ENCODE assay signal across 26 cellular contexts in genomic region chr18:54479365-54479764, GRCh38.
DNase-seq lines count a peak whose midpoint lies in the region; ATAC-seq and TF ChIP-seq lines count a peak whose summit lies in the region.
"Had no signal": no experiment of that assay in that cellular context is flagged by ENCODE, and none has a peak within 500 bp of the region (broad histone marks: within the 10 kb centered on the region; RNA-seq: fewer than 3 reads in every experiment).

No MANE protein-coding gene starts in this region.

- H3K4me3 ChIP-seq in spleen, result no peak overlapping the region
- H3K4me3 ChIP-seq: A549, BLaER1, gastrocnemius medialis, stomach, transverse colon had no signal

- intact Hi-C loops in spleen (cut with DNase I; ENCODE audit: low total_unique reads), result no loop called here

- H3K36me3 Mint-ChIP-seq in stimulated activated naive B cell treated with anti-CD40 and anti-IgM and Interleukin-4, amounts not matched to agents 10 μg/mL and 1 μg/mL and 100 μg/mL, for 72 hours, result no peaks in the 10 kb centered on the region
- H3K36me3 Mint-ChIP-seq: naive thymus-derived CD4-positive, alpha-beta T cell; T-cell had no signal

- H3K27ac Mint-ChIP-seq in stimulated activated naive B cell treated with anti-CD40 and anti-IgM and Interleukin-4, amounts not matched to agents 10 μg/mL and 1 μg/mL and 100 μg/mL, for 72 hours, result no peak overlapping the region
- H3K27ac Mint-ChIP-seq: naive thymus-derived CD4-positive, alpha-beta T cell; T-cell had no signal

- TF ChIP-seq POLR2A in spleen (IDR thresholded peaks at IDR 0.05), result no peak

- H3K9me3 ChIP-seq in spleen, result no peaks in the 10 kb centered on the region
- H3K9me3 ChIP-seq: A549, BLaER1, Caco-2, gastrocnemius medialis, stomach, transverse colon had no signal

- H3K4me1 ChIP-seq in spleen, result no peaks in the 10 kb centered on the region
- H3K4me1 ChIP-seq: A549, BLaER1, Caco-2, gastrocnemius medialis, stomach, transverse colon had no signal

- peaks cover 0 to 16% (median 0%) of the 10 kb centered on the region in 7 donors for H3K27me3 ChIP-seq in spleen (replicated peaks in 1 of 7)
- H3K27me3 ChIP-seq: BLaER1, gastrocnemius medialis, stomach had no signal

- H3K9me3 Mint-ChIP-seq in stimulated activated naive B cell treated with anti-CD40 and anti-IgM and Interleukin-4, amounts not matched to agents 10 μg/mL and 1 μg/mL and 100 μg/mL, for 72 hours, result no peaks in the 10 kb centered on the region
- H3K9me3 Mint-ChIP-seq: activated T-cell treated with anti-CD3 and anti-CD28 coated beads, Interleukin-2, amount 50 U/mL, for 4 hours; naive thymus-derived CD4-positive, alpha-beta T cell; T-cell had no signal

- H3K36me3 ChIP-seq in spleen, result no peaks in the 10 kb centered on the region
- H3K36me3 ChIP-seq: BLaER1, gastrocnemius medialis, stomach, transverse colon had no signal

- ATAC-seq in esophagus mucosa (peak; percentile 84), GM19023 (IDR thresholded peaks at IDR 0.05; ENCODE audit: unreplicated experiment) (no peak)
- ATAC-seq in stimulated activated naive B cell treated with anti-CD40 and anti-IgM and Interleukin-4, amounts not matched to agents 10 μg/mL and 1 μg/mL and 100 μg/mL, for 72 hours (replicated peaks), result no peak
- ATAC-seq: A549; activated T-cell treated with anti-CD3 and anti-CD28 coated beads, Interleukin-2, amount 50 U/mL, for 4 hours; gastrocnemius medialis; left cardiac atrium; naive thymus-derived CD4-positive, alpha-beta T cell; PC-3; T-cell had no signal

- H3K27me3 Mint-ChIP-seq in stimulated activated naive B cell treated with anti-CD40 and anti-IgM and Interleukin-4, amounts not matched to agents 10 μg/mL and 1 μg/mL and 100 μg/mL, for 72 hours, result peaks cover 27 to 30% of the 10 kb centered on the region in 2 donors

- no peak overlapping the region for H3K4me3 Mint-ChIP-seq in stimulated activated naive B cell treated with anti-CD40 and anti-IgM and Interleukin-4, amounts not matched to agents 10 μg/mL and 1 μg/mL and 100 μg/mL, for 72 hours
- H3K4me3 Mint-ChIP-seq: activated T-cell treated with anti-CD3 and anti-CD28 coated beads, Interleukin-2, amount 50 U/mL, for 4 hours; naive thymus-derived CD4-positive, alpha-beta T cell; T-cell had no signal

- no peaks in the 10 kb centered on the region for H3K4me1 Mint-ChIP-seq in stimulated activated naive B cell treated with anti-CD40 and anti-IgM and Interleukin-4, amounts not matched to agents 10 μg/mL and 1 μg/mL and 100 μg/mL, for 72 hours
- H3K4me1 Mint-ChIP-seq: naive thymus-derived CD4-positive, alpha-beta T cell; T-cell had no signal

- H3K27ac ChIP-seq in spleen, result no peak overlapping the region
- H3K27ac ChIP-seq: A549, BLaER1, gastrocnemius medialis, stomach, transverse colon had no signal

- WGBS in spleen, 5 donors, result 69 to 82% (median 73%) methylated on average over 5 of the region's 5 CpGs

- TF ChIP-seq CTCF in spleen (IDR thresholded peaks at IDR 0.05 in 8 of 11, conservative IDR thresholded peaks at IDR 0.05 in 3 of 11), result no peak

- DNase-seq in NCI-H510A treated with DMSO at 0.1 percent for 48 hours (lab: John Stamatoyannopoulos, UW), result peak; percentile 14
- DNase-seq in NCI-H510A (lab: John Stamatoyannopoulos, UW), result no peak
- peak; percentile 7 for DNase-seq in RKO (ENCODE audit: low spot score)
- peak; percentile 13 for DNase-seq in renal cortical epithelial cell (ENCODE audit: low read depth)
- no peak for DNase-seq in spleen
- no peak for DNase-seq in stimulated activated naive B cell treated with anti-CD40 and anti-IgM and Interleukin-4, amounts not matched to agents 10 μg/mL and 1 μg/mL and 100 μg/mL, for 72 hours
- DNase-seq: activated CD8-positive, alpha-beta memory T cell treated with anti-CD3 and anti-CD28 coated beads for 24 hours; activated naive CD4-positive, alpha-beta T cell treated with Interleukin-2 at 50 U/mL for 16 hours; activated T-cell treated with anti-CD3 and anti-CD28 coated beads, Interleukin-2, amount 50 U/mL, for 4 hours; amygdala; Caco-2; caudate nucleus; gastrocnemius medialis; left cardiac atrium; naive thymus-derived CD4-positive, alpha-beta T cell; NCI-H1436; NCI-H2171 treated with DMSO at 0.1 percent for 48 hours; PC-3; SHP77 treated with DMSO at 0.1 percent for 48 hours; stomach; T-cell; transverse colon had no signal

Comparison
In these comparisons a context has a peak if more than half of its experiments do, and no peak if none do; other contexts are left out.
1. DNase-seq: peak in NCI-H510A treated with DMSO at 0.1 percent for 48 hours (single experiment), RKO (single experiment) and renal cortical epithelial cell (single experiment); none in NCI-H510A (single experiment), spleen (single experiment) and stimulated activated naive B cell treated with anti-CD40 and anti-IgM and Interleukin-4, amounts not matched to agents 10 μg/mL and 1 μg/mL and 100 μg/mL, for 72 hours (single experiment).